Comparison of ENCODE assay signal across 8 cellular contexts in the genomic region with DNA sequence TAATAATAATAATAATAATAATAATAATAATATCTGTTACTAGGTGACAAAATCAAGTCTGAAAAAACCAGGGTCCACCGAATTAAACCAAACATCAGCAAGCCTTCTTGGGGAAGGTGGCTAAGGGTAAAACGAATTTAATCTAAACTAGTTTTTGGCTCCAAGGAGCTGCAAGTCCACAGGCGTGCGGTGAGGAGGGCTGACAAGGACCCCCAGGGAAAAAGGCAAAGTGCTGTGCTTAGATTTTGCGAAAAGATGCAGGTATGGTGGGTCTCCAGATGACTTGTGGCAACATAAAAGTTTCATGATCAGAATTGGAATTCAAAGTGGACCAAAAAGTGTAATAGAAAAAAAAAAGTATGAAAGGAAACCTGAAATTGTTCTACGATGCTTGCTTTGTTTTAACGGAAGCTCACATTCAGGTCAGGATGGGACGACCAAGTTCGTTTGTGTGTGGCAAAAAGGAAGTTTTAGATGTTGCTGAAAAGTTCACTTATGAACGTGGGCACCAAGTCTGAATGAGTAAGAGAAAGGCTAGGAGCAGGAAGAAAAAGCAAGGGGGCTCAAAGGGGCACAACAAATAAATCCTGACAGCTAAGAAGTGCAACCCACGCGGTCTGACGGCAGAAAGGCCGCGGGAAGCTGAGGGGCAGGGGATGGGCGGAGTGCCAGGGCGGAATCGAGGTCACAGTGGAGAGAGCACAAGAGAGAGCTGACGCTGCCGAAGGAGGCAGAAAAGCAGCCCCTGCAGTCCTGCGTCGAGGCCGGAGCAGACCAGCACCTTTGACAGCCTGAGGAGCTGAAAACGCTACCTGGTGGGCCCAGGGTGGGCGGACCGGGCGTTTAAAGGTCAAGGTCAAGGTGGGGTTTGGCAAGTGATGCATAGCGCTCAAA. TPM values are rescaled to one million over a fixed set of nuclear protein-coding genes. Genes with fewer than 3 reads are reported as not detected.
DNase-seq lines count a peak whose midpoint lies in the region; ATAC-seq lines count a peak whose summit lies in the region.

No MANE protein-coding gene starts in this region.

- DNase-seq in NCI-H345 (lab: John Stamatoyannopoulos, UW) (peak; percentile 11), NCI-H345 treated with DMSO at 0.1 percent for 48 hours (lab: John Stamatoyannopoulos, UW; ENCODE audit: unreplicated experiment) (no peak), NCI-H1092 (lab: John Stamatoyannopoulos, UW) (peak; percentile 43), cerebellum (ENCODE audit: low spot score) (peak; percentile 62), left lobe of liver (ENCODE audit: low spot score) (peak; percentile 84)
- peak; percentile 48 for DNase-seq in activated CD4-positive, alpha-beta T cell treated with anti-CD3 and anti-CD28 coated beads for 1 hour
- DNase-seq in stimulated activated CD4-positive, alpha-beta T cell treated with anti-CD3 and anti-CD28 coated beads, Interleukin-1b, Interleukin-23, amount 100 ng/mL, for 48 hours = peak; percentile 85

- ATAC-seq in left lobe of liver (peak; percentile 58), HG03108 (IDR thresholded peaks at IDR 0.05; ENCODE audit: unreplicated experiment) (no peak)

RNA-seq across cellular contexts. Expression of a gene that starts 1.1 kb away (rescaled TPM):
- total RNA-seq in cerebellum = 117 TPM
- total RNA-seq in left lobe of liver = 18.6 TPM

RNA-seq across cellular contexts. Expression of a gene that starts 10.3 kb away (rescaled TPM):
- total RNA-seq in cerebellum = 4.0 TPM
- total RNA-seq in left lobe of liver = 396 TPM

RNA-seq across cellular contexts. Expression of a gene that starts 31.8 kb away (rescaled TPM):
- total RNA-seq in cerebellum (3.1 TPM), left lobe of liver (4.2 TPM)

RNA-seq across cellular contexts. Expression of a gene that starts 38.4 kb away (rescaled TPM):
- total RNA-seq in cerebellum (15.1 TPM), left lobe of liver (16.8 TPM)

RNA-seq across cellular contexts. Expression of a gene that starts 38.8 kb away (rescaled TPM):
- total RNA-seq in cerebellum (5.0 TPM), left lobe of liver (9.6 TPM)

Comparison
In these comparisons a context has a peak if more than half of its experiments do, and no peak if none do; other contexts are left out.
1. RNA of a gene that starts 10.3 kb away (total RNA-seq): 396 TPM in left lobe of liver (single experiment); 4.0 TPM in cerebellum (single experiment); every median in the first group is over 10 times any median in the second.